17 cellular contexts compared by ENCODE assay signal in genomic region chr2:18980104-18980777, GRCh38.
DNase-seq lines count a peak whose midpoint lies in the region; ATAC-seq and TF ChIP-seq lines count a peak whose summit lies in the region.
"Had no signal": no experiment of that assay in that cellular context is flagged by ENCODE, and none has a peak within 500 bp of the region (broad histone marks: within the 10 kb centered on the region; RNA-seq: fewer than 3 reads in every experiment).

No MANE protein-coding gene starts in this region.

- H3K9me3 ChIP-seq in right cardiac atrium (ENCODE audit: control insufficient read depth, low read length) (no peaks in the 10 kb centered on the region), muscle layer of duodenum (ENCODE audit: control insufficient read depth in 1 of 2, low read length in 2 of 2) (no peaks in the 10 kb centered on the region), suprapubic skin (no peaks in the 10 kb centered on the region)
- H3K9me3 ChIP-seq: MG63, Peyer's patch, SJSA1 had no signal

- H3K27me3 ChIP-seq in right cardiac atrium (ENCODE audit: control insufficient read depth, insufficient read depth) (no peaks in the 10 kb centered on the region), muscle layer of duodenum (ENCODE audit: low read depth, low read length) (no peaks in the 10 kb centered on the region), suprapubic skin (no peaks in the 10 kb centered on the region)
- H3K27me3 ChIP-seq: MG63, Peyer's patch, SJSA1 had no signal

- peak; percentile 40 to 64 for ATAC-seq in right cardiac atrium
- no peak for ATAC-seq in Right ventricle myocardium inferior
- no peak for ATAC-seq in GM21447 (IDR thresholded peaks at IDR 0.05; ENCODE audit: unreplicated experiment)
- ATAC-seq: K562 had no signal

- intact Hi-C loops in right cardiac atrium (cut with DNase I): loop anchor here in 1 of 4 donors (10.0 kb wide), 1 partner anchor 375 kb away; the partner anchor contains the start of gene OSR1
- intact Hi-C loops in Right ventricle myocardium inferior (cut with DNase I): loop anchor here (10.0 kb wide), 1 partner anchor 225 kb away; no protein-coding TSS in a partner anchor

- no peak for DNase-seq in right cardiac atrium
- DNase-seq in Right ventricle myocardium inferior (ENCODE audit: missing footprints): no peak
- peak; percentile 34 for DNase-seq in choroid plexus epithelial cell (ENCODE audit: low read depth)
- DNase-seq in hypothalamus (lab: John Stamatoyannopoulos, UW): no peak
- no peak for DNase-seq in suprapubic skin (ENCODE audit: low spot score in 2 of 2)
- DNase-seq: CD4-positive, CD25-positive, alpha-beta regulatory T cell; DMS79; MG63; NCI-H1048; NCI-H1436 treated with DMSO at 0.1 percent for 48 hours; NCI-H1930; NCI-H774; Peyer's patch had no signal

- TF ChIP-seq CTCF in choroid plexus epithelial cell (conservative IDR thresholded peaks at IDR 0.05; ENCODE audit: low read depth, low read length): no peak
- no peak for TF ChIP-seq CTCF in suprapubic skin (IDR thresholded peaks at IDR 0.05)

- TF ChIP-seq POLR2A in suprapubic skin (IDR thresholded peaks at IDR 0.05): no peak

- H3K4me3 ChIP-seq in right cardiac atrium (ENCODE audit: low read length) (no peak overlapping the region), choroid plexus epithelial cell (ENCODE audit: low read depth, low read length) (no peak overlapping the region), muscle layer of duodenum (ENCODE audit: low read depth in 1 of 2, low read length in 2 of 2) (no peak overlapping the region), suprapubic skin (no peak overlapping the region)
- H3K4me3 ChIP-seq: K562, MG63, Peyer's patch, SJSA1 had no signal

- H3K36me3 ChIP-seq in muscle layer of duodenum (ENCODE audit: control insufficient read depth in 1 of 2, insufficient read depth in 2 of 2, low read length in 2 of 2): no peaks in the 10 kb centered on the region
- no peaks in the 10 kb centered on the region for H3K36me3 ChIP-seq in suprapubic skin
- H3K36me3 ChIP-seq: MG63, Peyer's patch, SJSA1 had no signal

- no peak for TF ChIP-seq EP300 in suprapubic skin (IDR thresholded peaks at IDR 0.05)

- peaks cover 5% of the 10 kb centered on the region for H3K4me1 ChIP-seq in right cardiac atrium (ENCODE audit: control insufficient read depth, insufficient read depth, low read length)
- peaks cover 0 to 31% of the 10 kb centered on the region in 2 donors for H3K4me1 ChIP-seq in muscle layer of duodenum (ENCODE audit: control insufficient read depth in 1 of 2, insufficient read depth in 2 of 2, low read length in 2 of 2)
- H3K4me1 ChIP-seq in suprapubic skin: no peaks in the 10 kb centered on the region

- no peak overlapping the region for H3K27ac ChIP-seq in right cardiac atrium (ENCODE audit: low read length)
- H3K27ac ChIP-seq in muscle layer of duodenum (ENCODE audit: low read length): peak overlapping the region; percentile 27
- no peak overlapping the region for H3K27ac ChIP-seq in suprapubic skin
- H3K27ac ChIP-seq: Peyer's patch, SJSA1 had no signal

- WGBS in right cardiac atrium: 52% methylated on average over 5 of the region's 5 CpGs
- 70% methylated on average over 5 of the region's 5 CpGs for WGBS in suprapubic skin

Comparison
In these comparisons a context has a peak if more than half of its experiments do, and no peak if none do; other contexts are left out.
1. ATAC-seq: peak in right cardiac atrium (2 of 2); none in Right ventricle myocardium inferior (single experiment) and GM21447 (single experiment).